ENCODE assay signal across 22 cellular contexts in genomic region chr10:122331100-122331499, GRCh38.
"Had no signal": no experiment of that assay in that cellular context is flagged by ENCODE, and none has a peak within 500 bp of the region (broad histone marks: within the 10 kb centered on the region; RNA-seq: fewer than 3 reads in every experiment).

No MANE protein-coding gene starts in this region.

- H3K4me3 Mint-ChIP-seq: activated B cell treated with CpG ODN at 0.5 μM for 24 hours; activated CD8-positive, alpha-beta T cell treated with anti-CD3 and anti-CD28 coated beads for 36 hours; activated naive CD4-positive, alpha-beta T cell treated with anti-CD3 and anti-CD28 coated beads, Interleukin-2, amount 50 U/mL, for 24 hours; central memory CD8-positive, alpha-beta T cell; dendritic cell treated with granulocyte-macrophage colony-stimulating factor and Interleukin-4, amounts not matched to agents 40 ng/mL and 50 ng/mL, for 4 days; effector memory CD8-positive, alpha-beta T cell; immature natural killer cell; mesothelial cell of epicardium; T-helper 2 cell treated with Interferon-gamma antibody and Interleukin-4, amounts not matched to agents 5 μg/mL and 100 μg/mL, for 36 hours had no signal

- H3K36me3 Mint-ChIP-seq: activated naive CD4-positive, alpha-beta T cell treated with anti-CD3 and anti-CD28 coated beads, Interleukin-2, amount 50 U/mL, for 24 hours; brain; immature natural killer cell; mesothelial cell of epicardium had no signal

- DNase-seq: activated B cell treated with CpG ODN at 0.5 μM for 24 hours; activated CD4-positive, alpha-beta T cell treated with anti-CD3 and anti-CD28 coated beads for 48 hours; activated CD8-positive, alpha-beta T cell treated with anti-CD3 and anti-CD28 coated beads for 36 hours; activated effector memory CD4-positive, alpha-beta T cell treated with anti-CD3 and anti-CD28 coated beads, Interleukin-2, amount 50 U/mL, for 16 hours; activated T-cell treated with anti-CD3 and anti-CD28 coated beads, Interleukin-2, amount 50 U/mL, for 48 hours; effector memory CD8-positive, alpha-beta T cell; foreskin keratinocyte; immature natural killer cell; left cardiac atrium; lower lobe of right lung; small intestine; stimulated activated CD4-positive, alpha-beta T cell treated with anti-CD3 and anti-CD28 coated beads, Interleukin-4, amount 100 ng/mL, for 24 hours; stimulated activated naive CD4-positive, alpha-beta T cell; SW 1271 had no signal

- H3K27ac Mint-ChIP-seq: activated B cell treated with CpG ODN at 0.5 μM for 24 hours; activated CD8-positive, alpha-beta T cell treated with anti-CD3 and anti-CD28 coated beads for 36 hours; activated naive CD4-positive, alpha-beta T cell treated with anti-CD3 and anti-CD28 coated beads, Interleukin-2, amount 50 U/mL, for 24 hours; dendritic cell treated with granulocyte-macrophage colony-stimulating factor and Interleukin-4, amounts not matched to agents 40 ng/mL and 50 ng/mL, for 4 days; effector memory CD8-positive, alpha-beta T cell; immature natural killer cell; mesothelial cell of epicardium; T-helper 2 cell treated with Interferon-gamma antibody and Interleukin-4, amounts not matched to agents 5 μg/mL and 100 μg/mL, for 36 hours had no signal

- ATAC-seq: activated CD8-positive, alpha-beta T cell treated with anti-CD3 and anti-CD28 coated beads for 36 hours; effector memory CD8-positive, alpha-beta T cell; foreskin keratinocyte; left cardiac atrium had no signal

- H3K36me3 ChIP-seq: lower lobe of right lung, right atrium auricular region, suprapubic skin had no signal

- H3K9me3 ChIP-seq: lower lobe of right lung, right atrium auricular region, suprapubic skin had no signal

- H3K27ac ChIP-seq: foreskin keratinocyte, lower lobe of right lung, right atrium auricular region, suprapubic skin had no signal

- H3K4me1 ChIP-seq: foreskin keratinocyte, lower lobe of right lung, right atrium auricular region, suprapubic skin had no signal

- H3K4me3 ChIP-seq: lower lobe of right lung, right atrium auricular region, suprapubic skin had no signal

- H3K4me1 Mint-ChIP-seq: activated naive CD4-positive, alpha-beta T cell treated with anti-CD3 and anti-CD28 coated beads, Interleukin-2, amount 50 U/mL, for 24 hours; central memory CD8-positive, alpha-beta T cell; immature natural killer cell; mesothelial cell of epicardium had no signal

- FAIRE-seq: small intestine had no signal

- H3K9me3 Mint-ChIP-seq: activated B cell treated with CpG ODN at 0.5 μM for 24 hours; activated CD8-positive, alpha-beta T cell treated with anti-CD3 and anti-CD28 coated beads for 36 hours; activated naive CD4-positive, alpha-beta T cell treated with anti-CD3 and anti-CD28 coated beads, Interleukin-2, amount 50 U/mL, for 24 hours; central memory CD8-positive, alpha-beta T cell; dendritic cell treated with granulocyte-macrophage colony-stimulating factor and Interleukin-4, amounts not matched to agents 40 ng/mL and 50 ng/mL, for 4 days; effector memory CD8-positive, alpha-beta T cell; mesothelial cell of epicardium; T-helper 2 cell treated with Interferon-gamma antibody and Interleukin-4, amounts not matched to agents 5 μg/mL and 100 μg/mL, for 36 hours had no signal

- H3K27me3 ChIP-seq: foreskin keratinocyte, right atrium auricular region, suprapubic skin had no signal
